In genomic region chr17:82458885-82459424, GRCh38 we compare ENCODE assay signal across 8 cellular contexts. TPM values are rescaled to one million over a fixed set of nuclear protein-coding genes. Genes with fewer than 3 reads are reported as not detected.
DNase-seq lines count a peak whose midpoint lies in the region; ATAC-seq and TF ChIP-seq lines count a peak whose summit lies in the region.

No MANE protein-coding gene starts in this region.

- H3K36me3 ChIP-seq in RWPE2 (ENCODE audit: low read depth) (peaks cover 16% of the 10 kb centered on the region), ectodermal cell (ENCODE audit: control insufficient read depth, insufficient read depth, low read length) (peaks cover 21% of the 10 kb centered on the region)

- ATAC-seq in GM21737 (IDR thresholded peaks at IDR 0.05; ENCODE audit: unreplicated experiment) (peak; percentile 5), RWPE2 (ENCODE audit: low read depth) (no peak), GM21717 (IDR thresholded peaks at IDR 0.05; ENCODE audit: unreplicated experiment) (no peak), HG02678 (IDR thresholded peaks at IDR 0.05; ENCODE audit: unreplicated experiment) (no peak)

- peaks cover 18% of the 10 kb centered on the region for H3K36me3 Mint-ChIP-seq in mesothelial cell of epicardium

- H3K27ac Mint-ChIP-seq in mesothelial cell of epicardium = peak overlapping the region; percentile 95

- H3K4me1 ChIP-seq in RWPE2 (ENCODE audit: insufficient read depth, poor library complexity, severe bottlenecking) (peaks cover 11% of the 10 kb centered on the region), ectodermal cell (ENCODE audit: control insufficient read depth, insufficient read depth, low read length) (peaks cover 6% of the 10 kb centered on the region)

- peak; percentile 66 for DNase-seq in D341Med (ENCODE audit: low spot score)
- peak; percentile 65 for DNase-seq in RWPE2 (ENCODE audit: low spot score)
- DNase-seq in mesothelial cell of epicardium (ENCODE audit: low spot score in 2 of 2, unreplicated experiment in 2 of 2) = no peak
- DNase-seq in NCI-H2196 (lab: John Stamatoyannopoulos, UW; ENCODE audit: unreplicated experiment) = no peak

- H3K27ac ChIP-seq in RWPE2 (ENCODE audit: poor library complexity, severe bottlenecking) = peak overlapping the region; percentile 87
- peak overlapping the region; percentile 92 for H3K27ac ChIP-seq in ectodermal cell (ENCODE audit: insufficient read depth, low read depth, low read length, poor library complexity, severe bottlenecking)

- H3K27me3 ChIP-seq in RWPE2 (ENCODE audit: insufficient read depth, poor library complexity, severe bottlenecking) (no peaks in the 10 kb centered on the region), ectodermal cell (ENCODE audit: control insufficient read depth, insufficient read depth, low read length, poor library complexity, severe bottlenecking) (no peaks in the 10 kb centered on the region)

- peaks cover 16% of the 10 kb centered on the region for H3K4me1 Mint-ChIP-seq in mesothelial cell of epicardium

- H3K9me3 Mint-ChIP-seq in mesothelial cell of epicardium = no peaks in the 10 kb centered on the region

- no peaks in the 10 kb centered on the region for H3K9me3 ChIP-seq in RWPE2 (ENCODE audit: severe bottlenecking)
- no peaks in the 10 kb centered on the region for H3K9me3 ChIP-seq in ectodermal cell (ENCODE audit: control insufficient read depth, low read length)

- H3K4me3 Mint-ChIP-seq in mesothelial cell of epicardium = peak overlapping the region; percentile 95

- H3K4me3 ChIP-seq in RWPE2 (ENCODE audit: severe bottlenecking) (peak overlapping the region; percentile 88), ectodermal cell (ENCODE audit: insufficient read depth, low read depth, low read length) (peak overlapping the region; percentile 87)

- H3K27me3 Mint-ChIP-seq in mesothelial cell of epicardium (ENCODE audit: low read depth) = no peaks in the 10 kb centered on the region

- TF ChIP-seq CTCF in RWPE2 (IDR thresholded peaks at IDR 0.05; ENCODE audit: poor library complexity, severe bottlenecking) = no peak
- no peak for TF ChIP-seq CTCF in mesothelial cell of epicardium (IDR thresholded peaks at IDR 0.05; ENCODE audit: unreplicated experiment)

- WGBS in ectodermal cell, 2 experiments = 1% methylated on average over 62 of the region's 62 CpGs

RNA-seq across cellular contexts. Expression of gene NARF, which starts 0.4 kb away (rescaled TPM):
- 123 TPM for polyA plus RNA-seq in ectodermal cell (2013, experiment 1 of 4)
- polyA plus RNA-seq in ectodermal cell (2013, experiment 2 of 4) = 138 TPM
- 129 TPM for polyA plus RNA-seq in ectodermal cell (2013, experiment 3 of 4)
- 123 TPM for polyA plus RNA-seq in ectodermal cell (2013, experiment 4 of 4)
- 116 to 123 TPM (median 122 TPM) in 3 replicates for total RNA-seq in mesothelial cell of epicardium

RNA-seq across cellular contexts. Expression of gene CYBC1, which starts 8.4 kb away (rescaled TPM):
- 71.0 TPM for polyA plus RNA-seq in ectodermal cell (2013, experiment 1 of 4)
- polyA plus RNA-seq in ectodermal cell (2013, experiment 2 of 4) = 78.3 TPM
- polyA plus RNA-seq in ectodermal cell (2013, experiment 3 of 4) = 53.9 TPM
- polyA plus RNA-seq in ectodermal cell (2013, experiment 4 of 4) = 56.9 TPM
- total RNA-seq in mesothelial cell of epicardium = 86.7 to 93.0 TPM (median 88.1 TPM) in 3 replicates

RNA-seq across cellular contexts. Expression of gene OGFOD3, which starts 40.6 kb away (rescaled TPM):
- 26.4 TPM for polyA plus RNA-seq in ectodermal cell (2013, experiment 1 of 4)
- polyA plus RNA-seq in ectodermal cell (2013, experiment 2 of 4) = 27.2 TPM
- polyA plus RNA-seq in ectodermal cell (2013, experiment 3 of 4) = 24.3 TPM
- polyA plus RNA-seq in ectodermal cell (2013, experiment 4 of 4) = 26.5 TPM
- total RNA-seq in mesothelial cell of epicardium = 36.6 to 40.3 TPM (median 39.3 TPM) in 3 replicates

RNA-seq across cellular contexts. Expression of gene HEXD, which starts 40.8 kb away (rescaled TPM):
- polyA plus RNA-seq in ectodermal cell (2013, experiment 1 of 4) = 27.3 TPM
- polyA plus RNA-seq in ectodermal cell (2013, experiment 2 of 4) = 27.9 TPM
- polyA plus RNA-seq in ectodermal cell (2013, experiment 3 of 4) = 30.4 TPM
- polyA plus RNA-seq in ectodermal cell (2013, experiment 4 of 4) = 34.5 TPM
- total RNA-seq in mesothelial cell of epicardium = 75.3 to 82.8 TPM (median 76.3 TPM) in 3 replicates

Comparison
In these comparisons a context has a peak if more than half of its experiments do, and no peak if none do; other contexts are left out.
1. DNase-seq: peak in D341Med (single experiment) and RWPE2 (single experiment); none in mesothelial cell of epicardium (0 of 2) and NCI-H2196 (single experiment).